Comparison of ENCODE assay signal across 26 cellular contexts in the genomic region with DNA sequence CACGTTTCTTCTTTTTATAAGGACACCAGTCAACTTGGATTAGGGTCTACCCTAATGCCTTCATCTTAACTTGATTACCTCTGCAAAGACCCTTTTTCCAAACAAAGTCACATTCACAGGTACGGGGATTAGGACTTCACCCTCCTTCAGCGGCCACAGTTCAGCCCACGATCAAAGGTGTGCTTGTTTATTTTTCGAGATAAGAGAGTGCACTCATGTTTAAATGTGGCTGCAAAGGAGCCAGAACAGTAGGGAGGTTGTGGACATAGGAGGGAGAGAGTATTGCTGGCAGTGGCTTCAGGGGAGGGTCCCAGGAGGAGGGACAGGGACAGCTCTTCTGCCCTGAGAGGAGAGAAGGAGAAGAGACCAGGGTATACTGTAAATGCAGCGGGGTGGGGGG. TPM values are rescaled to one million over a fixed set of nuclear protein-coding genes. Genes with fewer than 3 reads are reported as not detected.
"Had no signal": no experiment of that assay in that cellular context is flagged by ENCODE, and none has a peak within 500 bp of the region (broad histone marks: within the 10 kb centered on the region; RNA-seq: fewer than 3 reads in every experiment).

No MANE protein-coding gene starts in this region.

- ATAC-seq: activated CD4-positive, CD25-positive, alpha-beta regulatory T cell treated with anti-CD3 and anti-CD28 coated beads, Interleukin-2, amount 50 U/mL, for 24 hours; activated CD8-positive, alpha-beta T cell treated with anti-CD3 and anti-CD28 coated beads for 36 hours; activated T-cell treated with anti-CD3 and anti-CD28 coated beads, Interleukin-2, amount 50 U/mL, for 72 hours; Panc1 had no signal

- H3K9me3 ChIP-seq: breast epithelium, MG63, SJCRH30, SK-N-SH had no signal

- H3K9me2 ChIP-seq: SK-N-SH had no signal

- H3K4me1 ChIP-seq: breast epithelium, SJCRH30 had no signal

- H3K4me2 ChIP-seq: SK-N-SH had no signal

- H3K9me3 Mint-ChIP-seq: activated CD8-positive, alpha-beta T cell treated with anti-CD3 and anti-CD28 coated beads for 36 hours; activated T-cell treated with anti-CD3 and anti-CD28 coated beads, Interleukin-2, amount 50 U/mL, for 72 hours had no signal

- H3K27me3 ChIP-seq: breast epithelium, MG63 had no signal

- H3K27ac Mint-ChIP-seq: activated CD8-positive, alpha-beta T cell treated with anti-CD3 and anti-CD28 coated beads for 36 hours; activated T-cell treated with anti-CD3 and anti-CD28 coated beads, Interleukin-2, amount 50 U/mL, for 72 hours had no signal

- H3K9ac ChIP-seq: SK-N-SH had no signal

- DNase-seq: activated CD4-positive, alpha-beta T cell treated with anti-CD3 and anti-CD28 coated beads for 4 hours; activated CD8-positive, alpha-beta memory T cell treated with anti-CD3 and anti-CD28 coated beads, Interleukin-2, amount 50 U/mL, for 4 hours; activated CD8-positive, alpha-beta T cell treated with anti-CD3 and anti-CD28 coated beads for 36 hours; activated naive CD4-positive, alpha-beta T cell treated with anti-CD3 and anti-CD28 coated beads, Interleukin-2, amount 50 U/mL, for 16 hours; activated T-cell treated with anti-CD3 and anti-CD28 coated beads, Interleukin-2, amount 50 U/mL, for 72 hours; caudate nucleus; MG63; NCI-H1105; NCI-H1436; NCI-H187 treated with DMSO at 0.1 percent for 48 hours; NCI-H2081 treated with DMSO at 0.1 percent for 48 hours; NCI-H2171; NCI-H2227 treated with DMSO at 0.1 percent for 48 hours; NCI-H446 treated with DMSO at 0.1 percent for 48 hours; NCI-H526 treated with DMSO at 0.1 percent for 48 hours; NCI-H82; Right ventricle myocardium superior; SJCRH30; SK-N-SH; T-helper 1 cell; WERI-Rb-1 had no signal

- H3K4me3 Mint-ChIP-seq: activated CD8-positive, alpha-beta T cell treated with anti-CD3 and anti-CD28 coated beads for 36 hours; activated T-cell treated with anti-CD3 and anti-CD28 coated beads, Interleukin-2, amount 50 U/mL, for 72 hours had no signal

- H3K36me3 ChIP-seq: breast epithelium, MG63, SJCRH30 had no signal

- H3K27ac ChIP-seq: breast epithelium, RWPE1, SJCRH30, WERI-Rb-1 had no signal

- H3K4me3 ChIP-seq: breast epithelium, MG63, SJCRH30 had no signal

RNA-seq across cellular contexts. Expression of a gene that starts 46.7 kb away (rescaled TPM):
- total RNA-seq: activated CD8-positive, alpha-beta T cell treated with anti-CD3 and anti-CD28 coated beads for 36 hours; Right ventricle myocardium superior had no signal
- polyA plus RNA-seq: aorta had no signal
